Comparison of ENCODE assay signal across 1 cellular context in the genomic region with DNA sequence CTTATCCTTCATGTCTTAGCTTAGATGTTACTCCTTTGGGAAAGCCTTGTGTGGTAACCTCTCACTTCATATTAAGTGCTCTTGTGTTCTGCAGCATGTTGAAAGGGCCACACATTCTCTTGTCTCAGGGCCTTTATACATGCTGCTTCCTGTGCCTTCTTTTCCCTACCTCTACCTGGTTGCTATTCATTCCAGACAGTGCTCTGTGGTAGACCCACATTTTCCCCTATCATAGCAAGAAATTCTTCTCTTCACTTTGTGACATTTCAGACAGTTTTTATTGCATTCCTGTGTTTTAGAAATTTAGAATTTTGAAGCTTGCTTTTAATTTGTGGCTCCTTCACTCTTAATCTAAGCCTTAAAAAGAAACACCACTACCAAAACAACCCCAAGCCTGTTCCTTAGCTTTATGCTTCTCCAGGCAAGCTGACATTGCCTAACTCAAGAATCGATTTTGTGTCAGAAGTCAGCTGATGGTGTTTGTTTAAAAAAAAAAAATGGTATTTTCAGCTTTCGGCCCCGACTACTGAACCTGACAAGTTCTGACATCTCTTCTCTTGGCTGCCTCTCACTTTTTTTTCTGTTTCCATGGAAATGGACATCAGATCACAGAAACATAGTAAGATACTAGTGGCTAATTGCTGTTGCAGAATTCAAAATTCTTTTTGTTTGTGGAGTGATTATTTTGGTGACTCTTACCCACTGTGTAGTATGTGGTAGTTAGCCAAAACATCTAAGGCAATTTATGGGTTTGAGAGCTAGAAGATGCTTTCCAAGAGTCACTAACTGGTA.
TF ChIP-seq lines count a peak whose summit lies in the region.

No MANE protein-coding gene starts in this region.

TF ChIP-seq in HepG2, 621 proteins besides CTCF, POLR2A, EP300 and RAD21 (continued from another document and continues in another):
- TF ChIP-seq, protein P1, sequence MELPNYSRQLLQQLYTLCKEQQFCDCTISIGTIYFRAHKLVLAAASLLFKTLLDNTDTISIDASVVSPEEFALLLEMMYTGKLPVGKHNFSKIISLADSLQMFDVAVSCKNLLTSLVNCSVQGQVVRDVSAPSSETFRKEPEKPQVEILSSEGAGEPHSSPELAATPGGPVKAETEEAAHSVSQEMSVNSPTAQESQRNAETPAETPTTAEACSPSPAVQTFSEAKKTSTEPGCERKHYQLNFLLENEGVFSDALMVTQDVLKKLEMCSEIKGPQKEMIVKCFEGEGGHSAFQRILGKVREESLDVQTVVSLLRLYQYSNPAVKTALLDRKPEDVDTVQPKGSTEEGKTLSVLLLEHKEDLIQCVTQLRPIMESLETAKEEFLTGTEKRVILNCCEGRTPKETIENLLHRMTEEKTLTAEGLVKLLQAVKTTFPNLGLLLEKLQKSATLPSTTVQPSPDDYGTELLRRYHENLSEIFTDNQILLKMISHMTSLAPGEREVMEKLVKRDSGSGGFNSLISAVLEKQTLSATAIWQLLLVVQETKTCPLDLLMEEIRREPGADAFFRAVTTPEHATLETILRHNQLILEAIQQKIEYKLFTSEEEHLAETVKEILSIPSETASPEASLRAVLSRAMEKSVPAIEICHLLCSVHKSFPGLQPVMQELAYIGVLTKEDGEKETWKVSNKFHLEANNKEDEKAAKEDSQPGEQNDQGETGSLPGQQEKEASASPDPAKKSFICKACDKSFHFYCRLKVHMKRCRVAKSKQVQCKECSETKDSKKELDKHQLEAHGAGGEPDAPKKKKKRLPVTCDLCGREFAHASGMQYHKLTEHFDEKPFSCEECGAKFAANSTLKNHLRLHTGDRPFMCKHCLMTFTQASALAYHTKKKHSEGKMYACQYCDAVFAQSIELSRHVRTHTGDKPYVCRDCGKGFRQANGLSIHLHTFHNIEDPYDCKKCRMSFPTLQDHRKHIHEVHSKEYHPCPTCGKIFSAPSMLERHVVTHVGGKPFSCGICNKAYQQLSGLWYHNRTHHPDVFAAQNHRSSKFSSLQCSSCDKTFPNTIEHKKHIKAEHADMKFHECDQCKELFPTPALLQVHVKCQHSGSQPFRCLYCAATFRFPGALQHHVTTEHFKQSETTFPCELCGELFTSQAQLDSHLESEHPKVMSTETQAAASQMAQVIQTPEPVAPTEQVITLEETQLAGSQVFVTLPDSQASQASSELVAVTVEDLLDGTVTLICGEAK (IDR thresholded peaks at IDR 0.05): no peak
- TF ChIP-seq, protein P1 (CRISPR knock-in tag; IDR thresholded peaks at IDR 0.05): no peak; the same call in 1 of the 2 replicates
- TF ChIP-seq ZEB1 (IDR thresholded peaks at IDR 0.05; ENCODE audit: insufficient replicate concordance, low read depth) (peak; percentile 88), ARNTL (CRISPR knock-in tag; IDR thresholded peaks at IDR 0.05) (no peak; the same call in 1 of the 2 replicates), ZNF747 (CRISPR knock-in tag; IDR thresholded peaks at IDR 0.05; ENCODE audit: borderline replicate concordance) (peak; percentile 63; the same call in 1 of the 2 replicates), PPARG (CRISPR knock-in tag; conservative IDR thresholded peaks at IDR 0.05) (peak; percentile 78), NKX3-1 (CRISPR knock-in tag; IDR thresholded peaks at IDR 0.05) (peak; percentile 65; the same call in 1 of the 2 replicates), STAT5B (CRISPR knock-in tag; IDR thresholded peaks at IDR 0.05) (no peak), ZKSCAN8 (CRISPR knock-in tag; IDR thresholded peaks at IDR 0.05; ENCODE audit: borderline replicate concordance) (peak; percentile 66; the same call in 1 of the 2 replicates), HNRNPL (IDR thresholded peaks at IDR 0.05; ENCODE audit: low read depth, low read length) (no peak), PHB2 (IDR thresholded peaks at IDR 0.05; ENCODE audit: partially characterized antibody) (no peak), LCORL (IDR thresholded peaks at IDR 0.05) (no peak), LCORL (CRISPR knock-in tag; IDR thresholded peaks at IDR 0.05) (peak; percentile 88), KDM5B (CRISPR knock-in tag; IDR thresholded peaks at IDR 0.05; ENCODE audit: borderline replicate concordance) (no peak)
- TF ChIP-seq, protein P2, sequence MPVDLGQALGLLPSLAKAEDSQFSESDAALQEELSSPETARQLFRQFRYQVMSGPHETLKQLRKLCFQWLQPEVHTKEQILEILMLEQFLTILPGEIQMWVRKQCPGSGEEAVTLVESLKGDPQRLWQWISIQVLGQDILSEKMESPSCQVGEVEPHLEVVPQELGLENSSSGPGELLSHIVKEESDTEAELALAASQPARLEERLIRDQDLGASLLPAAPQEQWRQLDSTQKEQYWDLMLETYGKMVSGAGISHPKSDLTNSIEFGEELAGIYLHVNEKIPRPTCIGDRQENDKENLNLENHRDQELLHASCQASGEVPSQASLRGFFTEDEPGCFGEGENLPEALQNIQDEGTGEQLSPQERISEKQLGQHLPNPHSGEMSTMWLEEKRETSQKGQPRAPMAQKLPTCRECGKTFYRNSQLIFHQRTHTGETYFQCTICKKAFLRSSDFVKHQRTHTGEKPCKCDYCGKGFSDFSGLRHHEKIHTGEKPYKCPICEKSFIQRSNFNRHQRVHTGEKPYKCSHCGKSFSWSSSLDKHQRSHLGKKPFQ (CRISPR knock-in tag; IDR thresholded peaks at IDR 0.05; ENCODE audit: insufficient replicate concordance): no peak
- TF ChIP-seq, protein P3, sequence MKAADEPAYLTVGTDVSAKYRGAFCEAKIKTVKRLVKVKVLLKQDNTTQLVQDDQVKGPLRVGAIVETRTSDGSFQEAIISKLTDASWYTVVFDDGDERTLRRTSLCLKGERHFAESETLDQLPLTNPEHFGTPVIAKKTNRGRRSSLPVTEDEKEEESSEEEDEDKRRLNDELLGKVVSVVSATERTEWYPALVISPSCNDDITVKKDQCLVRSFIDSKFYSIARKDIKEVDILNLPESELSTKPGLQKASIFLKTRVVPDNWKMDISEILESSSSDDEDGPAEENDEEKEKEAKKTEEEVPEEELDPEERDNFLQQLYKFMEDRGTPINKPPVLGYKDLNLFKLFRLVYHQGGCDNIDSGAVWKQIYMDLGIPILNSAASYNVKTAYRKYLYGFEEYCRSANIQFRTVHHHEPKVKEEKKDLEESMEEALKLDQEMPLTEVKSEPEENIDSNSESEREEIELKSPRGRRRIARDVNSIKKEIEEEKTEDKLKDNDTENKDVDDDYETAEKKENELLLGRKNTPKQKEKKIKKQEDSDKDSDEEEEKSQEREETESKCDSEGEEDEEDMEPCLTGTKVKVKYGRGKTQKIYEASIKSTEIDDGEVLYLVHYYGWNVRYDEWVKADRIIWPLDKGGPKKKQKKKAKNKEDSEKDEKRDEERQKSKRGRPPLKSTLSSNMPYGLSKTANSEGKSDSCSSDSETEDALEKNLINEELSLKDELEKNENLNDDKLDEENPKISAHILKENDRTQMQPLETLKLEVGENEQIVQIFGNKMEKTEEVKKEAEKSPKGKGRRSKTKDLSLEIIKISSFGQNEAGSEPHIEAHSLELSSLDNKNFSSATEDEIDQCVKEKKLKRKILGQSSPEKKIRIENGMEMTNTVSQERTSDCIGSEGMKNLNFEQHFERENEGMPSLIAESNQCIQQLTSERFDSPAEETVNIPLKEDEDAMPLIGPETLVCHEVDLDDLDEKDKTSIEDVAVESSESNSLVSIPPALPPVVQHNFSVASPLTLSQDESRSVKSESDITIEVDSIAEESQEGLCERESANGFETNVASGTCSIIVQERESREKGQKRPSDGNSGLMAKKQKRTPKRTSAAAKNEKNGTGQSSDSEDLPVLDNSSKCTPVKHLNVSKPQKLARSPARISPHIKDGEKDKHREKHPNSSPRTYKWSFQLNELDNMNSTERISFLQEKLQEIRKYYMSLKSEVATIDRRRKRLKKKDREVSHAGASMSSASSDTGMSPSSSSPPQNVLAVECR (CRISPR knock-in tag; IDR thresholded peaks at IDR 0.05; ENCODE audit: borderline replicate concordance): peak; percentile 99
- TF ChIP-seq, protein P4, sequence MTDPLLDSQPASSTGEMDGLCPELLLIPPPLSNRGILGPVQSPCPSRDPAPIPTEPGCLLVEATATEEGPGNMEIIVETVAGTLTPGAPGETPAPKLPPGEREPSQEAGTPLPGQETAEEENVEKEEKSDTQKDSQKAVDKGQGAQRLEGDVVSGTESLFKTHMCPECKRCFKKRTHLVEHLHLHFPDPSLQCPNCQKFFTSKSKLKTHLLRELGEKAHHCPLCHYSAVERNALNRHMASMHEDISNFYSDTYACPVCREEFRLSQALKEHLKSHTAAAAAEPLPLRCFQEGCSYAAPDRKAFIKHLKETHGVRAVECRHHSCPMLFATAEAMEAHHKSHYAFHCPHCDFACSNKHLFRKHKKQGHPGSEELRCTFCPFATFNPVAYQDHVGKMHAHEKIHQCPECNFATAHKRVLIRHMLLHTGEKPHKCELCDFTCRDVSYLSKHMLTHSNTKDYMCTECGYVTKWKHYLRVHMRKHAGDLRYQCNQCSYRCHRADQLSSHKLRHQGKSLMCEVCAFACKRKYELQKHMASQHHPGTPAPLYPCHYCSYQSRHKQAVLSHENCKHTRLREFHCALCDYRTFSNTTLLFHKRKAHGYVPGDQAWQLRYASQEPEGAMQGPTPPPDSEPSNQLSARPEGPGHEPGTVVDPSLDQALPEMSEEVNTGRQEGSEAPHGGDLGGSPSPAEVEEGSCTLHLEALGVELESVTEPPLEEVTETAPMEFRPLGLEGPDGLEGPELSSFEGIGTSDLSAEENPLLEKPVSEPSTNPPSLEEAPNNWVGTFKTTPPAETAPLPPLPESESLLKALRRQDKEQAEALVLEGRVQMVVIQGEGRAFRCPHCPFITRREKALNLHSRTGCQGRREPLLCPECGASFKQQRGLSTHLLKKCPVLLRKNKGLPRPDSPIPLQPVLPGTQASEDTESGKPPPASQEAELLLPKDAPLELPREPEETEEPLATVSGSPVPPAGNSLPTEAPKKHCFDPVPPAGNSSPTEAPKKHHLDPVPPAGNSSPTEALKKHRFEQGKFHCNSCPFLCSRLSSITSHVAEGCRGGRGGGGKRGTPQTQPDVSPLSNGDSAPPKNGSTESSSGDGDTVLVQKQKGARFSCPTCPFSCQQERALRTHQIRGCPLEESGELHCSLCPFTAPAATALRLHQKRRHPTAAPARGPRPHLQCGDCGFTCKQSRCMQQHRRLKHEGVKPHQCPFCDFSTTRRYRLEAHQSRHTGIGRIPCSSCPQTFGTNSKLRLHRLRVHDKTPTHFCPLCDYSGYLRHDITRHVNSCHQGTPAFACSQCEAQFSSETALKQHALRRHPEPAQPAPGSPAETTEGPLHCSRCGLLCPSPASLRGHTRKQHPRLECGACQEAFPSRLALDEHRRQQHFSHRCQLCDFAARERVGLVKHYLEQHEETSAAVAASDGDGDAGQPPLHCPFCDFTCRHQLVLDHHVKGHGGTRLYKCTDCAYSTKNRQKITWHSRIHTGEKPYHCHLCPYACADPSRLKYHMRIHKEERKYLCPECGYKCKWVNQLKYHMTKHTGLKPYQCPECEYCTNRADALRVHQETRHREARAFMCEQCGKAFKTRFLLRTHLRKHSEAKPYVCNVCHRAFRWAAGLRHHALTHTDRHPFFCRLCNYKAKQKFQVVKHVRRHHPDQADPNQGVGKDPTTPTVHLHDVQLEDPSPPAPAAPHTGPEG (CRISPR knock-in tag; IDR thresholded peaks at IDR 0.05): 0 out of 2 replicates have a peak, but pooled peaks have one; percentile 61
- TF ChIP-seq, protein P5, sequence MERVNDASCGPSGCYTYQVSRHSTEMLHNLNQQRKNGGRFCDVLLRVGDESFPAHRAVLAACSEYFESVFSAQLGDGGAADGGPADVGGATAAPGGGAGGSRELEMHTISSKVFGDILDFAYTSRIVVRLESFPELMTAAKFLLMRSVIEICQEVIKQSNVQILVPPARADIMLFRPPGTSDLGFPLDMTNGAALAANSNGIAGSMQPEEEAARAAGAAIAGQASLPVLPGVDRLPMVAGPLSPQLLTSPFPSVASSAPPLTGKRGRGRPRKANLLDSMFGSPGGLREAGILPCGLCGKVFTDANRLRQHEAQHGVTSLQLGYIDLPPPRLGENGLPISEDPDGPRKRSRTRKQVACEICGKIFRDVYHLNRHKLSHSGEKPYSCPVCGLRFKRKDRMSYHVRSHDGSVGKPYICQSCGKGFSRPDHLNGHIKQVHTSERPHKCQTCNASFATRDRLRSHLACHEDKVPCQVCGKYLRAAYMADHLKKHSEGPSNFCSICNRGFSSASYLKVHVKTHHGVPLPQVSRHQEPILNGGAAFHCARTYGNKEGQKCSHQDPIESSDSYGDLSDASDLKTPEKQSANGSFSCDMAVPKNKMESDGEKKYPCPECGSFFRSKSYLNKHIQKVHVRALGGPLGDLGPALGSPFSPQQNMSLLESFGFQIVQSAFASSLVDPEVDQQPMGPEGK (CRISPR knock-in tag; IDR thresholded peaks at IDR 0.05): peak; percentile 53; the same call in 1 of the 2 replicates
